In genomic region chr2:78541088-78541450, GRCh38 we compare ENCODE assay signal across 1 cellular context.
TF ChIP-seq lines count a peak whose summit lies in the region.

No MANE protein-coding gene starts in this region.

TF ChIP-seq in K562, 482 proteins besides CTCF, POLR2A, EP300 and RAD21 (continued from another document):
- peak; percentile 33; the same call in 1 of the 2 replicates for TF ChIP-seq PHF8 (IDR thresholded peaks at IDR 0.05; ENCODE audit: borderline replicate concordance, low read length)
- TF ChIP-seq TBL1XR1 (IDR thresholded peaks at IDR 0.05; ENCODE audit: low read length in 2 of 2): no peak
- no peak for TF ChIP-seq TARDBP (IDR thresholded peaks at IDR 0.05)
- peak; percentile 61 for TF ChIP-seq TAF1 (IDR thresholded peaks at IDR 0.05; ENCODE audit: control insufficient read depth, extremely low read depth, insufficient read depth, low read length, severe bottlenecking)
- 0 out of 2 replicates have a peak, but pooled peaks have one; percentile 16 for TF ChIP-seq TAF7 (tag; IDR thresholded peaks at IDR 0.05)
- no peak for TF ChIP-seq CBFA2T3 (IDR thresholded peaks at IDR 0.05)
- TF ChIP-seq RBM22 (IDR thresholded peaks at IDR 0.05; ENCODE audit: low read depth, low read length, poor library complexity, severe bottlenecking): no peak
- peak in 2 of 3 experiments; percentile 25 to 87 for TF ChIP-seq YY1 (IDR thresholded peaks at IDR 0.05; ENCODE audit: borderline replicate concordance in 1 of 3, control insufficient read depth in 1 of 3, extremely low read depth in 1 of 3, insufficient read depth in 3 of 3, insufficient read length in 1 of 3, insufficient replicate concordance in 2 of 3, low read depth in 1 of 3, low read length in 2 of 3)
- peak; percentile 37 for TF ChIP-seq GTF2E2 (tag; IDR thresholded peaks at IDR 0.05)
- TF ChIP-seq POLR2AphosphoS5 (IDR thresholded peaks at IDR 0.05; ENCODE audit: control insufficient read depth, insufficient read depth, low read depth, low read length): no peak
- no peak for TF ChIP-seq HINFP (tag; conservative IDR thresholded peaks at IDR 0.05; ENCODE audit: low read depth)
- TF ChIP-seq HIVEP1 (CRISPR knock-in tag; IDR thresholded peaks at IDR 0.05): no peak
